ENCODE assay signal across 23 cellular contexts in genomic region chr2:237987263-237987662, GRCh38. TPM values are rescaled to one million over a fixed set of nuclear protein-coding genes. Genes with fewer than 3 reads are reported as not detected.
A peak's percentile ranks its signal among the peaks of the same experiment; 100 is the strongest.
DNase-seq lines count a peak whose midpoint lies in the region; ATAC-seq and TF ChIP-seq lines count a peak whose summit lies in the region.
"Had no signal": no experiment of that assay in that cellular context is flagged by ENCODE, and none has a peak within 500 bp of the region (broad histone marks: within the 10 kb centered on the region; RNA-seq: fewer than 3 reads in every experiment).

No MANE protein-coding gene starts in this region.

- peak overlapping the region; percentile 11 for H3K27ac Mint-ChIP-seq in T-helper 2 cell treated with Interferon-gamma antibody and Interleukin-4, amounts not matched to agents 5 μg/mL and 100 μg/mL, for 36 hours
- no peak overlapping the region for H3K27ac Mint-ChIP-seq in GM23338
- H3K27ac Mint-ChIP-seq: B cell had no signal

- intact Hi-C loops in ascending aorta (cut with DNase I): no loop called here

- no peaks in the 10 kb centered on the region for H3K9me2 ChIP-seq in GM23338 (ENCODE audit: insufficient read depth)

- ATAC-seq in GM23338: no peak
- no peak for ATAC-seq in GM19351 (IDR thresholded peaks at IDR 0.05; ENCODE audit: unreplicated experiment)
- ATAC-seq: activated CD4-positive, CD25-positive, alpha-beta regulatory T cell treated with anti-CD3 and anti-CD28 coated beads, Interleukin-2, amount 50 U/mL, for 24 hours; HCT116; left lobe of liver; SK-N-SH treated with all-trans-retinoic acid at 6 μM for 48 hours had no signal

- H3K36me3 ChIP-seq in GM23338 (ENCODE audit: insufficient read depth): no peaks in the 10 kb centered on the region; the same call in 1 of the 2 replicates
- peaks cover 6 to 16% of the 10 kb centered on the region in 2 donors for H3K36me3 ChIP-seq in ascending aorta

- H3K4me3 Mint-ChIP-seq in T-helper 2 cell treated with Interferon-gamma antibody and Interleukin-4, amounts not matched to agents 5 μg/mL and 100 μg/mL, for 36 hours: no peak overlapping the region
- H3K4me3 Mint-ChIP-seq in GM23338: no peak overlapping the region
- H3K4me3 Mint-ChIP-seq: B cell had no signal

- H3K36me3 Mint-ChIP-seq in T-helper 2 cell treated with Interferon-gamma antibody and Interleukin-4, amounts not matched to agents 5 μg/mL and 100 μg/mL, for 36 hours (ENCODE audit: low read depth): peaks cover 57% of the 10 kb centered on the region
- peaks cover 32% of the 10 kb centered on the region; the same call in 2 of the 3 replicates for H3K36me3 Mint-ChIP-seq in GM23338 (ENCODE audit: low read depth)

- H3K27me3 ChIP-seq in GM23338 (ENCODE audit: insufficient read depth) (no peaks in the 10 kb centered on the region), ascending aorta (no peaks in the 10 kb centered on the region)

- H3K27ac ChIP-seq in GM23338 (ENCODE audit: low read depth): no peak overlapping the region
- H3K27ac ChIP-seq in ascending aorta: no peak overlapping the region

- TF ChIP-seq CTCF in GM23338 (conservative IDR thresholded peaks at IDR 0.05; ENCODE audit: low read depth in 2 of 2) (peak in 1 of 2 experiments; percentile 30; a peak in 3 of 4 replicates), astrocyte of the spinal cord (IDR thresholded peaks at IDR 0.05; ENCODE audit: low read depth, low read length) (peak; percentile 13), ascending aorta (IDR thresholded peaks at IDR 0.05) (no peak)

- H3K27me3 Mint-ChIP-seq in T-helper 2 cell treated with Interferon-gamma antibody and Interleukin-4, amounts not matched to agents 5 μg/mL and 100 μg/mL, for 36 hours (ENCODE audit: low read depth): no peaks in the 10 kb centered on the region
- peaks cover 6% of the 10 kb centered on the region for H3K27me3 Mint-ChIP-seq in GM23338 (ENCODE audit: insufficient read depth, low read depth, poor library complexity)
- H3K27me3 Mint-ChIP-seq: B cell had no signal

- peaks cover 8% of the 10 kb centered on the region for H4K20me1 ChIP-seq in GM23338 (replicated peaks; ENCODE audit: insufficient read depth)

- H3K4me1 Mint-ChIP-seq in T-helper 2 cell treated with Interferon-gamma antibody and Interleukin-4, amounts not matched to agents 5 μg/mL and 100 μg/mL, for 36 hours (ENCODE audit: low read depth): peaks cover 17% of the 10 kb centered on the region
- H3K4me1 Mint-ChIP-seq in GM23338: peaks cover 13% of the 10 kb centered on the region

- peaks cover 11% of the 10 kb centered on the region for H3K9me3 Mint-ChIP-seq in T-helper 2 cell treated with Interferon-gamma antibody and Interleukin-4, amounts not matched to agents 5 μg/mL and 100 μg/mL, for 36 hours
- H3K9me3 Mint-ChIP-seq in GM23338: peaks cover 12% of the 10 kb centered on the region; the same call in 2 of the 3 replicates

- DNase-seq in T-helper 2 cell treated with Interferon-gamma antibody and Interleukin-4, amounts not matched to agents 5 μg/mL and 100 μg/mL, for 36 hours (ENCODE audit: low spot score): no peak
- DNase-seq in T-helper 2 cell (no peak), GM23338 (ENCODE audit: low spot score) (peak; percentile 29), astrocyte of the spinal cord (ENCODE audit: low read depth, low spot score) (no peak), mesenteric fat pad (ENCODE audit: low spot score) (peak; percentile 9), ascending aorta (ENCODE audit: low spot score in 2 of 2) (no peak)
- no peak for DNase-seq in activated CD4-positive, CD25-positive, alpha-beta regulatory T cell treated with anti-CD3 and anti-CD28 coated beads, Interleukin-2, amount 50 U/mL, for 72 hours
- DNase-seq: anterior cingulate cortex; Calu3; cerebellar nuclear complex; EL; NCI-H1105; NCI-H2081 treated with DMSO at 0.1 percent for 48 hours; RPMI8226; stimulated activated CD4-positive, alpha-beta T cell treated with anti-CD3 and anti-CD28 coated beads, Interleukin-2, amount 100 ng/mL, for 48 hours; T1000 had no signal

- H3K4me2 ChIP-seq in GM23338: no peak overlapping the region
- H3K4me2 ChIP-seq: smooth muscle cell had no signal

- in situ Hi-C loops in astrocyte of the spinal cord (cut with HindIII; ENCODE audit: low sequenced_read_pairs): no loop called here

- H3K4me3 ChIP-seq in GM23338: no peak overlapping the region
- no peak overlapping the region for H3K4me3 ChIP-seq in astrocyte of the spinal cord (ENCODE audit: low read depth, low read length)
- no peak overlapping the region for H3K4me3 ChIP-seq in ascending aorta
- H3K4me3 ChIP-seq: smooth muscle cell had no signal

- H3K9me3 ChIP-seq in ascending aorta: no peaks in the 10 kb centered on the region

- H3F3A ChIP-seq in GM23338 (replicated peaks; ENCODE audit: low read depth): no peaks in the 10 kb centered on the region

- H3K4me1 ChIP-seq in GM23338 (ENCODE audit: insufficient read depth) (no peaks in the 10 kb centered on the region), ascending aorta (no peaks in the 10 kb centered on the region)

- H3K79me2 ChIP-seq in GM23338 (replicated peaks; ENCODE audit: insufficient read depth): peaks cover 60% of the 10 kb centered on the region

- H2AFZ ChIP-seq in GM23338: no peak overlapping the region

TF ChIP-seq in GM23338, 12 proteins besides CTCF, POLR2A, EP300 and RAD21:
- no peak for TF ChIP-seq STAT1 (IDR thresholded peaks at IDR 0.05; ENCODE audit: unreplicated experiment)
- no peak for TF ChIP-seq EZH2 (IDR thresholded peaks at IDR 0.05; ENCODE audit: low read depth, unreplicated experiment)
- TF ChIP-seq NANOG (IDR thresholded peaks at IDR 0.05; ENCODE audit: borderline replicate concordance): no peak
- no peak for TF ChIP-seq REST (IDR thresholded peaks at IDR 0.05; ENCODE audit: unreplicated experiment)
- no peak for TF ChIP-seq CREB1 (CRISPR knock-in tag; IDR thresholded peaks at IDR 0.05; ENCODE audit: low read depth)
- TF ChIP-seq POLR2AphosphoS5 (IDR thresholded peaks at IDR 0.05; ENCODE audit: low read depth): no peak
- TF ChIP-seq ETS1 (IDR thresholded peaks at IDR 0.05): no peak
- no peak for TF ChIP-seq EZH2phosphoT487 (IDR thresholded peaks at IDR 0.05; ENCODE audit: unreplicated experiment)

RNA-seq across cellular contexts. Expression of gene UBE2F, which starts 20.4 kb away (rescaled TPM):
- total RNA-seq in GM23338 (2014; rRNA removed; shearing (Covaris generic)): 56.7 and 106 TPM in 2 replicates
- polyA plus RNA-seq in GM23338 (2016; fragmentation: Nextera tagmentation; extraction: Ambion mirVana): 91.3 and 98.2 TPM in 2 replicates
- total RNA-seq in mesenteric fat pad: 58.8 TPM
- 50.7 TPM for total RNA-seq in ascending aorta

Comparison
In these comparisons a context has a peak if more than half of its experiments do, and no peak if none do; other contexts are left out.
1. DNase-seq: peak in GM23338 (single experiment) and mesenteric fat pad (single experiment); none in T-helper 2 cell treated with Interferon-gamma antibody and Interleukin-4, amounts not matched to agents 5 μg/mL and 100 μg/mL, for 36 hours (single experiment), T-helper 2 cell (0 of 5), astrocyte of the spinal cord (single experiment), ascending aorta (0 of 2) and activated CD4-positive, CD25-positive, alpha-beta regulatory T cell treated with anti-CD3 and anti-CD28 coated beads, Interleukin-2, amount 50 U/mL, for 72 hours (single experiment).